1 cellular context compared by ENCODE assay signal in the genomic region with DNA sequence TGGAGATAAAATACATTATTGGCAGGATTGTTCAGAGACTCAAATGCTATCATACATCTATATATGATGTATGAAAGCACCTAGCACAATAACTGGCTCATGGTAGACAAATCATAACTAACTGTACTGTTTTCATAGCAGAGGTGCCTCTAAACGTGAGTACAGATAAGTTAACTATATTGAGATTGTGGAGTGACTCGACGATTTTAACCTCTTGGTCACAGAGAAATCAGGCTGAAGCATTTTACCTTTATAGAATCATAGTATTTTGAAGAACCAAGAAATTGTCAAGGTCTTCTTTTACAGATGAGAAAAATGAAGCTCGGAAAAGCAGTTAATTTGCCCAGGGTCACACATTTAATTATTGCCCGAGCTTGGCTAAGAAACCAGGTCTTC.
TF ChIP-seq lines count a peak whose summit lies in the region.

No MANE protein-coding gene starts in this region.

TF ChIP-seq in GM23338, 12 proteins besides CTCF, POLR2A, EP300 and RAD21 (continued from another document):
- TF ChIP-seq, protein P1, sequence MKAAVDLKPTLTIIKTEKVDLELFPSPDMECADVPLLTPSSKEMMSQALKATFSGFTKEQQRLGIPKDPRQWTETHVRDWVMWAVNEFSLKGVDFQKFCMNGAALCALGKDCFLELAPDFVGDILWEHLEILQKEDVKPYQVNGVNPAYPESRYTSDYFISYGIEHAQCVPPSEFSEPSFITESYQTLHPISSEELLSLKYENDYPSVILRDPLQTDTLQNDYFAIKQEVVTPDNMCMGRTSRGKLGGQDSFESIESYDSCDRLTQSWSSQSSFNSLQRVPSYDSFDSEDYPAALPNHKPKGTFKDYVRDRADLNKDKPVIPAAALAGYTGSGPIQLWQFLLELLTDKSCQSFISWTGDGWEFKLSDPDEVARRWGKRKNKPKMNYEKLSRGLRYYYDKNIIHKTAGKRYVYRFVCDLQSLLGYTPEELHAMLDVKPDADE (IDR thresholded peaks at IDR 0.05), result no peak
- TF ChIP-seq REST (IDR thresholded peaks at IDR 0.05; ENCODE audit: unreplicated experiment), result no peak
